Comparison of ENCODE assay signal across 1 cellular context in genomic region chr2:119694994-119695521, GRCh38.
A peak's percentile ranks its signal among the peaks of the same experiment; 100 is the strongest.
TF ChIP-seq lines count a peak whose summit lies in the region.

No MANE protein-coding gene starts in this region.

TF ChIP-seq in HepG2, 621 proteins besides CTCF, POLR2A, EP300 and RAD21 (continued from another document and continues in another):
- TF ChIP-seq ZNF281 (CRISPR knock-in tag; IDR thresholded peaks at IDR 0.05; ENCODE audit: borderline replicate concordance) (peak; percentile 65; the same call in 1 of the 2 replicates), ZSCAN30 (CRISPR knock-in tag; IDR thresholded peaks at IDR 0.05) (no peak), MAZ (IDR thresholded peaks at IDR 0.05; ENCODE audit: borderline replicate concordance, low read depth, low read length) (no peak), MAZ (CRISPR knock-in tag; IDR thresholded peaks at IDR 0.05; ENCODE audit: low read depth) (0 out of 2 replicates have a peak, but pooled peaks have one; percentile 17), SNAPC2 (CRISPR knock-in tag; IDR thresholded peaks at IDR 0.05) (no peak), RARA (CRISPR knock-in tag; IDR thresholded peaks at IDR 0.05) (0 out of 2 replicates have a peak, but pooled peaks have one; percentile 9), HDAC2 (CRISPR knock-in tag; IDR thresholded peaks at IDR 0.05) (no peak; the same call in 1 of the 2 replicates), HCFC1 (IDR thresholded peaks at IDR 0.05; ENCODE audit: low read depth, low read length) (no peak), MED13 (CRISPR knock-in tag; IDR thresholded peaks at IDR 0.05) (no peak), HOXA3 (CRISPR knock-in tag; IDR thresholded peaks at IDR 0.05) (peak; percentile 34; the same call in 1 of the 2 replicates), TBX2 (CRISPR knock-in tag; IDR thresholded peaks at IDR 0.05; ENCODE audit: borderline replicate concordance) (peak; percentile 53; the same call in 1 of the 2 replicates), PREB (CRISPR knock-in tag; IDR thresholded peaks at IDR 0.05) (no peak), MBD4 (IDR thresholded peaks at IDR 0.05; ENCODE audit: borderline replicate concordance, low read length) (no peak), NRL (CRISPR knock-in tag; IDR thresholded peaks at IDR 0.05; ENCODE audit: borderline replicate concordance) (no peak), SMAD3 (CRISPR knock-in tag; IDR thresholded peaks at IDR 0.05) (peak; percentile 4; the same call in 1 of the 2 replicates), JUNB (CRISPR knock-in tag; IDR thresholded peaks at IDR 0.05; ENCODE audit: borderline replicate concordance) (0 out of 2 replicates have a peak, but pooled peaks have one; percentile 21), ZNF710 (CRISPR knock-in tag; IDR thresholded peaks at IDR 0.05; ENCODE audit: borderline replicate concordance) (0 out of 2 replicates have a peak, but pooled peaks have one; percentile 26), ZC3H4 (CRISPR knock-in tag; IDR thresholded peaks at IDR 0.05; ENCODE audit: borderline replicate concordance) (no peak), TGIF2 (CRISPR knock-in tag; IDR thresholded peaks at IDR 0.05) (no peak), ZFP90 (CRISPR knock-in tag; IDR thresholded peaks at IDR 0.05; ENCODE audit: borderline replicate concordance) (0 out of 2 replicates have a peak, but pooled peaks have one; percentile 87), ZNF510 (CRISPR knock-in tag; IDR thresholded peaks at IDR 0.05; ENCODE audit: low read depth) (no peak), ZNF317 (CRISPR knock-in tag; IDR thresholded peaks at IDR 0.05) (no peak), POLR2AphosphoS5 (IDR thresholded peaks at IDR 0.05; ENCODE audit: low read depth, low read length) (no peak), ZNF562 (CRISPR knock-in tag; IDR thresholded peaks at IDR 0.05; ENCODE audit: borderline replicate concordance) (no peak), GPN1 (CRISPR knock-in tag; IDR thresholded peaks at IDR 0.05; ENCODE audit: borderline replicate concordance) (no peak), NR1H2 (CRISPR knock-in tag; IDR thresholded peaks at IDR 0.05; ENCODE audit: borderline replicate concordance, low read depth) (no peak), SP5 (CRISPR knock-in tag; IDR thresholded peaks at IDR 0.05; ENCODE audit: borderline replicate concordance, low read depth) (no peak), HNF1B (CRISPR knock-in tag; IDR thresholded peaks at IDR 0.05) (peak; percentile 70), ZNF607 (CRISPR knock-in tag; IDR thresholded peaks at IDR 0.05; ENCODE audit: borderline replicate concordance) (peak; percentile 53; the same call in 1 of the 2 replicates), ZNF605 (CRISPR knock-in tag; IDR thresholded peaks at IDR 0.05) (no peak), ASH2L (IDR thresholded peaks at IDR 0.05; ENCODE audit: insufficient read length, low read depth, low read length) (peak; percentile 39), SOX5 (CRISPR knock-in tag; IDR thresholded peaks at IDR 0.05; ENCODE audit: borderline replicate concordance) (peak; percentile 13; the same call in 1 of the 2 replicates), KDM2A (CRISPR knock-in tag; IDR thresholded peaks at IDR 0.05; ENCODE audit: borderline replicate concordance, low read depth) (0 out of 2 replicates have a peak, but pooled peaks have one; percentile 17), SALL1 (CRISPR knock-in tag; IDR thresholded peaks at IDR 0.05) (peak; percentile 11; the same call in 1 of the 2 replicates), ZSCAN25 (CRISPR knock-in tag; IDR thresholded peaks at IDR 0.05) (no peak), ERF (CRISPR knock-in tag; IDR thresholded peaks at IDR 0.05) (0 out of 2 replicates have a peak, but pooled peaks have one; percentile 30), SOX6 (IDR thresholded peaks at IDR 0.05) (no peak), SOX6 (CRISPR knock-in tag; IDR thresholded peaks at IDR 0.05) (peak; percentile 21; the same call in 1 of the 2 replicates), MYPOP (CRISPR knock-in tag; IDR thresholded peaks at IDR 0.05) (peak; percentile 25; the same call in 1 of the 2 replicates), TBP (CRISPR knock-in tag; IDR thresholded peaks at IDR 0.05) (no peak), BORCS8-MEF2B (CRISPR knock-in tag; IDR thresholded peaks at IDR 0.05) (no peak), ATF6 (CRISPR knock-in tag; conservative IDR thresholded peaks at IDR 0.05) (no peak), ZFP41 (CRISPR knock-in tag; IDR thresholded peaks at IDR 0.05; ENCODE audit: borderline replicate concordance) (no peak), ZNF432 (CRISPR knock-in tag; IDR thresholded peaks at IDR 0.05; ENCODE audit: borderline replicate concordance) (no peak), SOX13 (IDR thresholded peaks at IDR 0.05) (no peak), SOX13 (CRISPR knock-in tag; conservative IDR thresholded peaks at IDR 0.05 in 1 of 2, IDR thresholded peaks at IDR 0.05 in 1 of 2) (0 out of 4 replicates have a peak, but pooled peaks of 1 of the 2 experiments have one; percentile 46), EZH2 (conservative IDR thresholded peaks at IDR 0.05; ENCODE audit: low read depth, low read length) (no peak), TARDBP (CRISPR knock-in tag; IDR thresholded peaks at IDR 0.05) (0 out of 2 replicates have a peak, but pooled peaks have one; percentile 36), IKZF4 (CRISPR knock-in tag; IDR thresholded peaks at IDR 0.05; ENCODE audit: borderline replicate concordance, low read depth, not compliant biosample characterization) (no peak), TCF12 (IDR thresholded peaks at IDR 0.05) (no peak), TCF12 (CRISPR knock-in tag; IDR thresholded peaks at IDR 0.05) (no peak), NFKB2 (CRISPR knock-in tag; IDR thresholded peaks at IDR 0.05; ENCODE audit: borderline replicate concordance) (no peak), YEATS2 (CRISPR knock-in tag; IDR thresholded peaks at IDR 0.05; ENCODE audit: borderline replicate concordance) (peak; percentile 45; the same call in 1 of the 2 replicates), ZBTB4 (CRISPR knock-in tag; IDR thresholded peaks at IDR 0.05; ENCODE audit: borderline replicate concordance) (no peak), CEBPG (CRISPR knock-in tag; IDR thresholded peaks at IDR 0.05) (peak; percentile 97), ZNF839 (CRISPR knock-in tag; IDR thresholded peaks at IDR 0.05; ENCODE audit: borderline replicate concordance) (no peak), SMAD9 (CRISPR knock-in tag; IDR thresholded peaks at IDR 0.05) (no peak), FOXA3 (CRISPR knock-in tag; IDR thresholded peaks at IDR 0.05) (peak; percentile 45; the same call in 1 of the 2 replicates), FOXP1 (IDR thresholded peaks at IDR 0.05) (no peak), FOXP1 (CRISPR knock-in tag; IDR thresholded peaks at IDR 0.05) (no peak), PRMT3 (CRISPR knock-in tag; IDR thresholded peaks at IDR 0.05; ENCODE audit: borderline replicate concordance, low read depth) (no peak), TAF15 (IDR thresholded peaks at IDR 0.05; ENCODE audit: low read depth, low read length, poor library complexity, severe bottlenecking) (no peak), MAFF (IDR thresholded peaks at IDR 0.05; ENCODE audit: low read depth, low read length) (no peak)
